In the genomic region with DNA sequence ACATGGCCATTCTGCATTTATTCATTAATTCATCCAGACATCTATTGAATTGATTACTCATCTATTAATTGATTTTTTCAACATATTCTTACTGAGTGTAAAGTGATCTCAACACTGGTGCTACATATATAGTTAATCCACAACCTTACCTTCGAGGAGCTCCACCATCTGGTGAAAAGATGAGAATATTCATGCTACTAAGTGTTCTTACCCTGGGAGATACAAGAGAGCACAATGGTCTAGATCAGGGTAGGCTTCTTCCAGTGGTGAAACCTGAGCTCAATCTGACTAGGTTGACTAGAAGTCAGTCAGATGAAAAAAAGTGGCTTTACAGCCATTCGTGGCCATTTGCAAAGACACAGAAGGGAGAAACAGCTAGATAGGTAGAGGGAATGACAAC, we compare ENCODE assay signal across 1 cellular context.
TF ChIP-seq lines count a peak whose summit lies in the region.

No MANE protein-coding gene starts in this region.

TF ChIP-seq in HCT116, 20 proteins besides CTCF, POLR2A, EP300 and RAD21 (continued from another document):
- TF ChIP-seq, protein P1, sequence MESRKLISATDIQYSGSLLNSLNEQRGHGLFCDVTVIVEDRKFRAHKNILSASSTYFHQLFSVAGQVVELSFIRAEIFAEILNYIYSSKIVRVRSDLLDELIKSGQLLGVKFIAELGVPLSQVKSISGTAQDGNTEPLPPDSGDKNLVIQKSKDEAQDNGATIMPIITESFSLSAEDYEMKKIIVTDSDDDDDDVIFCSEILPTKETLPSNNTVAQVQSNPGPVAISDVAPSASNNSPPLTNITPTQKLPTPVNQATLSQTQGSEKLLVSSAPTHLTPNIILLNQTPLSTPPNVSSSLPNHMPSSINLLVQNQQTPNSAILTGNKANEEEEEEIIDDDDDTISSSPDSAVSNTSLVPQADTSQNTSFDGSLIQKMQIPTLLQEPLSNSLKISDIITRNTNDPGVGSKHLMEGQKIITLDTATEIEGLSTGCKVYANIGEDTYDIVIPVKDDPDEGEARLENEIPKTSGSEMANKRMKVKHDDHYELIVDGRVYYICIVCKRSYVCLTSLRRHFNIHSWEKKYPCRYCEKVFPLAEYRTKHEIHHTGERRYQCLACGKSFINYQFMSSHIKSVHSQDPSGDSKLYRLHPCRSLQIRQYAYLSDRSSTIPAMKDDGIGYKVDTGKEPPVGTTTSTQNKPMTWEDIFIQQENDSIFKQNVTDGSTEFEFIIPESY (IDR thresholded peaks at IDR 0.05; ENCODE audit: extremely low read depth, insufficient replicate concordance, low read length) = no peak
- TF ChIP-seq EZH2 (IDR thresholded peaks at IDR 0.05) = no peak
- no peak for TF ChIP-seq CBX3 (IDR thresholded peaks at IDR 0.05; ENCODE audit: low read depth)
- TF ChIP-seq SP1 (IDR thresholded peaks at IDR 0.05; ENCODE audit: low read depth) = no peak
- TF ChIP-seq ELF1 (IDR thresholded peaks at IDR 0.05; ENCODE audit: borderline replicate concordance, low read depth) = no peak
- no peak for TF ChIP-seq SRF (IDR thresholded peaks at IDR 0.05; ENCODE audit: low read depth)
- TF ChIP-seq ZFX (IDR thresholded peaks at IDR 0.05) = no peak
- no peak for TF ChIP-seq JUND (IDR thresholded peaks at IDR 0.05)
- no peak for TF ChIP-seq FOSL1 (IDR thresholded peaks at IDR 0.05; ENCODE audit: low read depth)
- TF ChIP-seq EGR1 (IDR thresholded peaks at IDR 0.05; ENCODE audit: low read depth) = no peak
- TF ChIP-seq CEBPB (IDR thresholded peaks at IDR 0.05; ENCODE audit: low read depth) = no peak
